In genomic region chr19:18282788-18283141, GRCh38 we compare ENCODE assay signal across 1 cellular context.
TF ChIP-seq lines count a peak whose summit lies in the region.

No MANE protein-coding gene starts in this region.

TF ChIP-seq in K562, 482 proteins besides CTCF, POLR2A, EP300 and RAD21 (continued from another document and continues in another):
- TF ChIP-seq DLX4 (CRISPR knock-in tag; IDR thresholded peaks at IDR 0.05): no peak
- TF ChIP-seq PML (IDR thresholded peaks at IDR 0.05; ENCODE audit: low read length): no peak
- TF ChIP-seq MNT (conservative IDR thresholded peaks at IDR 0.05): peak; percentile 40 to 54
- TF ChIP-seq ZNF589 (CRISPR knock-in tag; IDR thresholded peaks at IDR 0.05; ENCODE audit: low read depth): no peak
- TF ChIP-seq RB1 (IDR thresholded peaks at IDR 0.05; ENCODE audit: low read depth): no peak
- no peak for TF ChIP-seq MTA3 (IDR thresholded peaks at IDR 0.05; ENCODE audit: borderline replicate concordance)
- TF ChIP-seq SP2 (IDR thresholded peaks at IDR 0.05; ENCODE audit: extremely low read depth, low read depth, low read length, poor library complexity, severe bottlenecking): no peak
- no peak for TF ChIP-seq ARHGAP35 (IDR thresholded peaks at IDR 0.05; ENCODE audit: partially characterized antibody)
- TF ChIP-seq TCF7 (IDR thresholded peaks at IDR 0.05; ENCODE audit: borderline replicate concordance): no peak
- 0 out of 2 replicates have a peak, but pooled peaks have one; percentile 10 for TF ChIP-seq ZNF449 (CRISPR knock-in tag; IDR thresholded peaks at IDR 0.05)
- TF ChIP-seq ZNF134 (CRISPR knock-in tag; conservative IDR thresholded peaks at IDR 0.05): no peak
- no peak for TF ChIP-seq MXI1 (IDR thresholded peaks at IDR 0.05; ENCODE audit: low read depth, low read length)
- no peak for TF ChIP-seq ZBTB40 (IDR thresholded peaks at IDR 0.05)
- no peak for TF ChIP-seq ZBTB40 (CRISPR knock-in tag; IDR thresholded peaks at IDR 0.05)
- TF ChIP-seq HDGF (IDR thresholded peaks at IDR 0.05): peak; percentile 96
- TF ChIP-seq ARID1B (IDR thresholded peaks at IDR 0.05): peak; percentile 20; the same call in 1 of the 2 replicates
- no peak for TF ChIP-seq ZNF699 (CRISPR knock-in tag; IDR thresholded peaks at IDR 0.05; ENCODE audit: insufficient replicate concordance)
- TF ChIP-seq CBX8 (IDR thresholded peaks at IDR 0.05; ENCODE audit: borderline replicate concordance, extremely low read depth, low read depth, low read length, poor library complexity, severe bottlenecking): no peak
- TF ChIP-seq ARNT (IDR thresholded peaks at IDR 0.05): peak; percentile 24 to 79; a peak in 1 of 4 replicates
- TF ChIP-seq KDM1A (IDR thresholded peaks at IDR 0.05): peak; percentile 85 to 86
- no peak for TF ChIP-seq CBFA2T2 (conservative IDR thresholded peaks at IDR 0.05)
- no peak for TF ChIP-seq NONO (IDR thresholded peaks at IDR 0.05; ENCODE audit: low read depth in 2 of 2, low read length in 1 of 2)
- no peak for TF ChIP-seq E2F1 (CRISPR knock-in tag; IDR thresholded peaks at IDR 0.05)
- TF ChIP-seq ZBTB12 (CRISPR knock-in tag; IDR thresholded peaks at IDR 0.05): no peak
- TF ChIP-seq POLR2AphosphoS5 (IDR thresholded peaks at IDR 0.05; ENCODE audit: control insufficient read depth, insufficient read depth, low read depth, low read length): peak; percentile 38; the same call in 1 of the 2 replicates
- TF ChIP-seq PURB (CRISPR knock-in tag; IDR thresholded peaks at IDR 0.05; ENCODE audit: low read depth): no peak
- TF ChIP-seq PRDM10 (IDR thresholded peaks at IDR 0.05; ENCODE audit: partially characterized antibody): no peak
- no peak for TF ChIP-seq TAL1 (IDR thresholded peaks at IDR 0.05)
- TF ChIP-seq BHLHE40 (IDR thresholded peaks at IDR 0.05; ENCODE audit: low read length): peak; percentile 93
- TF ChIP-seq ZBTB34 (CRISPR knock-in tag; IDR thresholded peaks at IDR 0.05): no peak
- peak in 1 of 2 experiments; percentile 89; a peak in 3 of 4 replicates for TF ChIP-seq RCOR1 (IDR thresholded peaks at IDR 0.05; ENCODE audit: borderline replicate concordance in 1 of 2, low read depth in 2 of 2, low read length in 2 of 2)
- TF ChIP-seq CHAMP1 (IDR thresholded peaks at IDR 0.05): no peak
- no peak for TF ChIP-seq ZNF41 (CRISPR knock-in tag; conservative IDR thresholded peaks at IDR 0.05)
- TF ChIP-seq HCFC1 (IDR thresholded peaks at IDR 0.05; ENCODE audit: low read depth, low read length): no peak
- TF ChIP-seq HOXB6 (CRISPR knock-in tag; IDR thresholded peaks at IDR 0.05; ENCODE audit: borderline replicate concordance): no peak
- TF ChIP-seq CC2D1A (IDR thresholded peaks at IDR 0.05): 0 out of 2 replicates have a peak, but pooled peaks have one; percentile 14
- TF ChIP-seq JUNB (CRISPR knock-in tag; conservative IDR thresholded peaks at IDR 0.05): no peak
